ENCODE assay signal across 30 cellular contexts in genomic region chr11:75219869-75220268, GRCh38. TPM values are rescaled to one million over a fixed set of nuclear protein-coding genes. Genes with fewer than 3 reads are reported as not detected.
"Had no signal": no experiment of that assay in that cellular context is flagged by ENCODE, and none has a peak within 500 bp of the region (broad histone marks: within the 10 kb centered on the region; RNA-seq: fewer than 3 reads in every experiment).

No MANE protein-coding gene starts in this region.

- H3K9me3 Mint-ChIP-seq: natural killer cell treated with Interleukin-12 subunit alpha and Interleukin-12 subunit beta and Interleukin-15 and Interleukin-18, amount 100 ng/mL, for 72 hours; neural crest cell; stimulated activated naive B cell treated with anti-CD40 and anti-IgM and Interleukin-4, amounts not matched to agents 10 μg/mL and 1 μg/mL and 100 μg/mL, for 72 hours; stimulated activated naive CD8-positive, alpha-beta T cell treated with anti-CD3 and anti-CD28 coated beads, Interleukin-15, amount 100 ng/mL, for 72 hours had no signal

- H3K27me3 ChIP-seq: suprapubic skin, transverse colon, upper lobe of right lung, uterus had no signal

- DNase-seq: dermis blood vessel endothelial cell; effector memory CD4-positive, alpha-beta T cell; foreskin keratinocyte; heart left ventricle; kidney; stimulated activated CD4-positive, alpha-beta T cell treated with anti-CD3 and anti-CD28 coated beads, Interleukin-2, amount 100 ng/mL, for 24 hours; stimulated activated CD4-positive, alpha-beta T cell treated with anti-CD3 and anti-CD28 coated beads, Interleukin-4, amount 100 ng/mL, for 4 hours; stimulated activated naive B cell treated with anti-CD40 and anti-IgM and Interleukin-4, amounts not matched to agents 10 μg/mL and 1 μg/mL and 100 μg/mL, for 72 hours; stimulated activated naive CD8-positive, alpha-beta T cell treated with anti-CD3 and anti-CD28 coated beads, Interleukin-15, amount 100 ng/mL, for 72 hours; transverse colon; uterus had no signal

- H3K4me1 ChIP-seq: esophagus muscularis mucosa, foreskin keratinocyte, gastroesophageal sphincter, heart left ventricle, parathyroid adenoma, suprapubic skin, transverse colon, upper lobe of right lung, uterus had no signal

- H3K4me3 Mint-ChIP-seq: memory B cell; natural killer cell treated with Interleukin-12 subunit alpha and Interleukin-12 subunit beta and Interleukin-15 and Interleukin-18, amount 100 ng/mL, for 72 hours; neural crest cell; stimulated activated naive B cell treated with anti-CD40 and anti-IgM and Interleukin-4, amounts not matched to agents 10 μg/mL and 1 μg/mL and 100 μg/mL, for 72 hours; stimulated activated naive CD8-positive, alpha-beta T cell treated with anti-CD3 and anti-CD28 coated beads, Interleukin-15, amount 100 ng/mL, for 72 hours had no signal

- ATAC-seq: foreskin keratinocyte; gastroesophageal sphincter; heart left ventricle; left lobe of liver; natural killer cell treated with Interleukin-12 subunit alpha and Interleukin-12 subunit beta and Interleukin-15 and Interleukin-18, amount 100 ng/mL, for 72 hours; sciatic nerve; stimulated activated naive B cell treated with anti-CD40 and anti-IgM and Interleukin-4, amounts not matched to agents 10 μg/mL and 1 μg/mL and 100 μg/mL, for 72 hours; stimulated activated naive CD8-positive, alpha-beta T cell treated with anti-CD3 and anti-CD28 coated beads, Interleukin-15, amount 100 ng/mL, for 72 hours; upper lobe of right lung had no signal

- H3K9me3 ChIP-seq: esophagus muscularis mucosa, gastroesophageal sphincter, heart left ventricle, neutrophil, suprapubic skin, transverse colon, upper lobe of right lung, uterus had no signal

- H3K27ac ChIP-seq: coronary artery, esophagus muscularis mucosa, foreskin keratinocyte, gastroesophageal sphincter, heart left ventricle, hepatocyte, neutrophil, parathyroid adenoma, suprapubic skin, transverse colon, upper lobe of right lung, uterus had no signal

- H3K4me1 Mint-ChIP-seq: memory B cell; neural crest cell; stimulated activated naive B cell treated with anti-CD40 and anti-IgM and Interleukin-4, amounts not matched to agents 10 μg/mL and 1 μg/mL and 100 μg/mL, for 72 hours; stimulated activated naive CD8-positive, alpha-beta T cell treated with anti-CD3 and anti-CD28 coated beads, Interleukin-15, amount 100 ng/mL, for 72 hours had no signal

- H3K4me2 ChIP-seq: hepatocyte had no signal

- H3K36me3 ChIP-seq: esophagus muscularis mucosa, gastroesophageal sphincter, heart left ventricle, neutrophil, suprapubic skin, transverse colon, upper lobe of right lung, uterus had no signal

- H3K36me3 Mint-ChIP-seq: memory B cell; natural killer cell treated with Interleukin-12 subunit alpha and Interleukin-12 subunit beta and Interleukin-15 and Interleukin-18, amount 100 ng/mL, for 72 hours; stimulated activated naive B cell treated with anti-CD40 and anti-IgM and Interleukin-4, amounts not matched to agents 10 μg/mL and 1 μg/mL and 100 μg/mL, for 72 hours had no signal

- H3K9ac ChIP-seq: parathyroid adenoma had no signal

- H3K79me2 ChIP-seq: hepatocyte, parathyroid adenoma had no signal

- FAIRE-seq: endothelial cell of umbilical vein, kidney had no signal

- H3K4me3 ChIP-seq: coronary artery, esophagus muscularis mucosa, gastroesophageal sphincter, heart left ventricle, hepatocyte, lung, suprapubic skin, transverse colon, upper lobe of right lung, uterus had no signal

- H2AFZ ChIP-seq: hepatocyte, parathyroid adenoma had no signal

- H3K27ac Mint-ChIP-seq: memory B cell; natural killer cell treated with Interleukin-12 subunit alpha and Interleukin-12 subunit beta and Interleukin-15 and Interleukin-18, amount 100 ng/mL, for 72 hours; progenitor cell of endocrine pancreas; stimulated activated naive B cell treated with anti-CD40 and anti-IgM and Interleukin-4, amounts not matched to agents 10 μg/mL and 1 μg/mL and 100 μg/mL, for 72 hours had no signal

RNA-seq across cellular contexts. Expression of gene TPBGL, which starts 20.7 kb away (rescaled TPM):
- total RNA-seq: endothelial cell of umbilical vein, epithelial cell of proximal tubule, fibroblast of lung, foreskin keratinocyte, hepatocyte, left lobe of liver, liver, progenitor cell of endocrine pancreas had no signal
- polyA plus RNA-seq: endothelial cell of umbilical vein, fibroblast of lung had no signal
